In genomic region chr20:44370639-44371218, GRCh38 we compare ENCODE assay signal across 1 cellular context.
TF ChIP-seq lines count a peak whose summit lies in the region.

No MANE protein-coding gene starts in this region.

TF ChIP-seq in GM23338, 12 proteins besides CTCF, POLR2A, EP300 and RAD21 (continued from another document):
- TF ChIP-seq REST (IDR thresholded peaks at IDR 0.05; ENCODE audit: unreplicated experiment), result no peak
- TF ChIP-seq ZNF331 (CRISPR knock-in tag; IDR thresholded peaks at IDR 0.05; ENCODE audit: low read depth), result no peak
- TF ChIP-seq EZH2phosphoT487 (IDR thresholded peaks at IDR 0.05; ENCODE audit: unreplicated experiment), result no peak
- no peak for TF ChIP-seq ZNF114 (CRISPR knock-in tag; IDR thresholded peaks at IDR 0.05)
- TF ChIP-seq ZNF462 (CRISPR knock-in tag; IDR thresholded peaks at IDR 0.05), result no peak
- TF ChIP-seq JUNB (IDR thresholded peaks at IDR 0.05; ENCODE audit: unreplicated experiment), result no peak
- no peak for TF ChIP-seq POLR2AphosphoS5 (IDR thresholded peaks at IDR 0.05; ENCODE audit: low read depth)
